Comparison of ENCODE assay signal across 8 cellular contexts in the genomic region with DNA sequence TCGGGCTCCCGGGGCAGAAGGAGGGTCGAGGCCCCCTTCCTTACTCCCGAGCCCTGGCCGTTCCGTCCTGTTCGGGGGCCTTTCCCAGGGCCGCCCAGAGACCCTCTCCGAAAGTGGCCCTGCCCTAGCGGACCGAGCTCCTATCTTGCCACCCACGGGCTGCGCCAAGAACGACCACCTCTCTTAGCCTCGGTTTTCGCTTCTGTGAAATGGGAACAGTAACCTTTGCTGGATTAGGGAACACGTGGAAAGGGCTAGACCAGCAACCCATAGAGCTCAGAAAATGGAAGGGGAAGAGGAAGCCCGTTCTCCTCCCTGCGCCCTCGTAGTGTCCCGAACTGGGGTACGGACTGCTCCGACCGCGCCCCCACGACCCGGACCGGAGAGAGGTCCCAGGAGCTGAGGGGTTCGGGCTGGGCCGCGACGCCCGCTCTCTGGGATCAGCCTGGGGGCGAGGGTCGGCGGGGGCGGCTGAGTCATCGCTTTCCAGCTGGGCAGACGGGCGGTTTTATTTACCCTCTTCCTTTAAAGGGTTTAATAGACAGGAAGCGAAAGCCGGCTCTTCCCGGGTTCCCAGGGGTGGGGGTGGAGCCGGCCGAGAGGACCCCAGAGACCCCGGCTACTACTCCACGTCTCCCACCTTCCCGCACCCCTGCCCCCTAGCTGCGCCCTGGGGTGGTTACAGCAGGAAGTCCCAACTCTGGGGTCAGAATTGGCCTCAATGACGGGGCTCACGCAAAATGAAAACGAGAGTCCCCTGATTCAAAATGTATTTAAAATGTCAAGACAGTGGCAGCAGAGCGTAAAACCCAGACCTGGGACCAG. TPM values are rescaled to one million over a fixed set of nuclear protein-coding genes. Genes with fewer than 3 reads are reported as not detected.
DNase-seq lines count a peak whose midpoint lies in the region; ATAC-seq and TF ChIP-seq lines count a peak whose summit lies in the region.

No MANE protein-coding gene starts in this region.

- peak overlapping the region; percentile 73 for H3K4me3 Mint-ChIP-seq in MCF 10A (ENCODE audit: unreplicated experiment)
- H3K4me3 Mint-ChIP-seq in stimulated activated naive CD8-positive, alpha-beta T cell treated with anti-CD3 and anti-CD28 coated beads, Interleukin-15, Interleukin-2, amounts not matched to agents 100 ng/mL and 50 ng/mL, for 24 hours = peak overlapping the region; percentile 84

- H3K4me3 ChIP-seq in GM08714 (ENCODE audit: low read length) (peak overlapping the region; percentile 26; the same call in 1 of the 2 replicates), Peyer's patch (peak overlapping the region; percentile 52 to 73 (median 61))

- H3K9me3 Mint-ChIP-seq in MCF 10A (ENCODE audit: unreplicated experiment) = no peaks in the 10 kb centered on the region
- H3K9me3 Mint-ChIP-seq in stimulated activated naive CD8-positive, alpha-beta T cell treated with anti-CD3 and anti-CD28 coated beads, Interleukin-15, Interleukin-2, amounts not matched to agents 100 ng/mL and 50 ng/mL, for 24 hours = no peaks in the 10 kb centered on the region

- intact Hi-C loops in MCF 10A (cut with micrococcal nuclease) = loop anchor here (1.0 to 5.0 kb wide), 5 partner anchors 27 to 397 kb away; partner anchors contain the start of gene NAP1L4

- peak overlapping the region; percentile 58 to 95 (median 90) for H3K27ac ChIP-seq in Peyer's patch

- no peaks in the 10 kb centered on the region for H3K36me3 ChIP-seq in Peyer's patch

- H3K4me1 ChIP-seq in Peyer's patch = peaks cover 0 to 42% (median 17%) of the 10 kb centered on the region in 4 donors

- TF ChIP-seq POLR2A in Peyer's patch (IDR thresholded peaks at IDR 0.05) = peak; percentile 9 to 25

- peaks cover 20% of the 10 kb centered on the region for H3K4me1 Mint-ChIP-seq in MCF 10A (ENCODE audit: insufficient read depth, unreplicated experiment)
- H3K4me1 Mint-ChIP-seq in stimulated activated naive CD8-positive, alpha-beta T cell treated with anti-CD3 and anti-CD28 coated beads, Interleukin-15, Interleukin-2, amounts not matched to agents 100 ng/mL and 50 ng/mL, for 24 hours (ENCODE audit: low read depth) = peaks cover 37% of the 10 kb centered on the region

- TF ChIP-seq CTCF in Peyer's patch (IDR thresholded peaks at IDR 0.05) (peak in 1 of 6 experiments; percentile 34), MCF 10A (IDR thresholded peaks at IDR 0.05; ENCODE audit: unreplicated experiment) (no peak)

- H3K36me3 Mint-ChIP-seq in MCF 10A (ENCODE audit: insufficient read depth, unreplicated experiment) = no peaks in the 10 kb centered on the region
- no peaks in the 10 kb centered on the region for H3K36me3 Mint-ChIP-seq in stimulated activated naive CD8-positive, alpha-beta T cell treated with anti-CD3 and anti-CD28 coated beads, Interleukin-15, Interleukin-2, amounts not matched to agents 100 ng/mL and 50 ng/mL, for 24 hours (ENCODE audit: low read depth)

- CTCF ChIA-PET in MCF 10A (lab: Yijun Ruan, JAX) = interaction anchor here (0.6 to 2.7 kb wide), 35 partner anchors 8 to 607 kb away, joined by 3 to 16 read pairs (median 5); no protein-coding TSS in a partner anchor

- BruUV-seq in MCF 10A (replicated peaks; lab: Mats Ljungman, UMichigan) = TSS peak; percentile 91

- H3K27me3 Mint-ChIP-seq in MCF 10A (ENCODE audit: insufficient read depth, unreplicated experiment) = no peaks in the 10 kb centered on the region
- H3K27me3 Mint-ChIP-seq in stimulated activated naive CD8-positive, alpha-beta T cell treated with anti-CD3 and anti-CD28 coated beads, Interleukin-15, Interleukin-2, amounts not matched to agents 100 ng/mL and 50 ng/mL, for 24 hours = peaks cover 19% of the 10 kb centered on the region

- peak; percentile 40 for ATAC-seq in HG02610 (IDR thresholded peaks at IDR 0.05; ENCODE audit: unreplicated experiment)
- ATAC-seq in left lobe of liver = peak; percentile 5
- ATAC-seq in HG03159 (IDR thresholded peaks at IDR 0.05; ENCODE audit: unreplicated experiment) = no peak

- peak overlapping the region; percentile 94 for H3K27ac Mint-ChIP-seq in MCF 10A (ENCODE audit: low read depth, unreplicated experiment)
- peak overlapping the region; percentile 86 for H3K27ac Mint-ChIP-seq in stimulated activated naive CD8-positive, alpha-beta T cell treated with anti-CD3 and anti-CD28 coated beads, Interleukin-15, Interleukin-2, amounts not matched to agents 100 ng/mL and 50 ng/mL, for 24 hours

- POLR2A ChIA-PET in MCF 10A (lab: Yijun Ruan, JAX) = interaction anchor here (0.7 to 4.6 kb wide), 22 partner anchors 10 to 552 kb away, joined by 3 to 32 read pairs (median 5); partner anchors contain the start of gene NAP1L4

- H3K9me3 ChIP-seq in Peyer's patch = no peaks in the 10 kb centered on the region

- no peaks in the 10 kb centered on the region for H3K27me3 ChIP-seq in Peyer's patch

- peak; percentile 32 to 87 (median 83) for DNase-seq in Peyer's patch
- DNase-seq in MCF 10A (ENCODE audit: unreplicated experiment) = peak; percentile 76
- no peak for DNase-seq in left lobe of liver (ENCODE audit: low spot score)
- no peak for DNase-seq in SK-N-DZ (ENCODE audit: low spot score)

RNA-seq across cellular contexts. Expression of gene PHLDA2, which starts 0.9 kb away (rescaled TPM):
- total RNA-seq in Peyer's patch = 1 to 10 TPM in 3 of 4 donors, not detected in 1; 4.1 to 6.4 (median 4.9) TPM
- 118 and 135 TPM in 2 replicates for total RNA-seq in MCF 10A (2022)
- 1.3 TPM for total RNA-seq in left lobe of liver
- polyA plus RNA-seq in SK-N-DZ (2014; cell fraction: cytosol; rRNA removed) = not detected in 2 replicates
- not detected in 2 replicates for polyA plus RNA-seq in SK-N-DZ (2014; cell fraction: nucleus; rRNA removed)

RNA-seq across cellular contexts. Expression of gene CDKN1C, which starts 44.5 kb away (rescaled TPM):
- total RNA-seq in Peyer's patch = 10 to 100 TPM in 2 of 4 donors, 1 to 10 TPM in 2; 6.1 to 22.3 (median 11.1) TPM
- 5.7 and 6.9 TPM in 2 replicates for total RNA-seq in MCF 10A (2022)
- total RNA-seq in left lobe of liver = 8.4 TPM
- 7.0 and 7.8 TPM in 2 replicates for polyA plus RNA-seq in SK-N-DZ (2014; cell fraction: cytosol; rRNA removed)
- polyA plus RNA-seq in SK-N-DZ (2014; cell fraction: nucleus; rRNA removed) = 5.4 and 5.8 TPM in 2 replicates

Comparison
In these comparisons a context has a peak if more than half of its experiments do, and no peak if none do; other contexts are left out.
1. DNase-seq: peak in Peyer's patch (3 of 3) and MCF 10A (single experiment); none in left lobe of liver (single experiment) and SK-N-DZ (single experiment).
2. RNA of gene PHLDA2, which starts 0.9 kb away (total RNA-seq): 118 to 135 TPM in MCF 10A; 4.1 to 6.4 TPM in Peyer's patch and 1.3 TPM in left lobe of liver (single experiment); every median in the first group is over 10 times any median in the second.